ENCODE assay signal across 26 cellular contexts in the genomic region with DNA sequence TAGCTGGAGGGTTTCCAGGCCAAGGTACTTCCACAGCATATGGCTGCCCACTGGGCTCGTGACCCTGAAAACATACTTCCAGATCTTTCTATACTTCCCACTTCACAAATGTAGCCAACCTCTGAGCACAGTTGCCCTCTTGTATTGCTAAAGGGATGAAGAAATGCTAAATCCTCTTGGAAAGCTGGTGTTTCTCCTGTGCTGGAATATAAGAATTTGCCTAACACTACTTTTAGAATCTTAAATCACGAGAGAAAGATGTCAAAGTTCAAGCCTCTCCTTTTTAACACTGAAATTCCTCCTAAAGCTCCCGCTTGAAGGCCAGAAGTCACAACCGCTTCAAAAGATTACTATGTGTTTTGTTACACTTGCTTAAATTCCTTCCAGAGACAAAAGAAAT.
"Had no signal": no experiment of that assay in that cellular context is flagged by ENCODE, and none has a peak within 500 bp of the region (broad histone marks: within the 10 kb centered on the region; RNA-seq: fewer than 3 reads in every experiment).

No MANE protein-coding gene starts in this region.

- ATAC-seq: effector memory CD8-positive, alpha-beta T cell; esophagus mucosa; mucosa of descending colon; stimulated activated naive CD8-positive, alpha-beta T cell treated with anti-CD3 and anti-CD28 coated beads, Interleukin-15, amount 100 ng/mL, for 72 hours had no signal

- H3K4me1 ChIP-seq: colonic mucosa, prostate gland had no signal

- H3K27me3 Mint-ChIP-seq: activated CD4-positive, alpha-beta memory T cell treated with anti-CD3 and anti-CD28 coated beads for 36 hours; central memory CD8-positive, alpha-beta T cell; effector memory CD8-positive, alpha-beta T cell; memory B cell; stimulated activated naive CD8-positive, alpha-beta T cell treated with anti-CD3 and anti-CD28 coated beads, Interleukin-15, amount 100 ng/mL, for 72 hours; type B pancreatic cell had no signal

- H3K9me3 ChIP-seq: adrenal gland, ascending aorta, colonic mucosa, mucosa of descending colon, ovary, prostate gland, suprapubic skin had no signal

- H3K27me3 ChIP-seq: adrenal gland, ascending aorta, brain microvascular endothelial cell, colonic mucosa, dorsolateral prefrontal cortex, ovary, suprapubic skin had no signal

- H3K27ac Mint-ChIP-seq: effector memory CD8-positive, alpha-beta T cell; memory B cell; stimulated activated naive CD8-positive, alpha-beta T cell treated with anti-CD3 and anti-CD28 coated beads, Interleukin-15, amount 100 ng/mL, for 72 hours had no signal

- H3K9me3 Mint-ChIP-seq: activated CD4-positive, alpha-beta memory T cell treated with anti-CD3 and anti-CD28 coated beads for 36 hours; central memory CD8-positive, alpha-beta T cell; effector memory CD8-positive, alpha-beta T cell; memory B cell had no signal

- H3K4me3 ChIP-seq: adrenal gland, ascending aorta, colonic mucosa, dorsolateral prefrontal cortex, mucosa of descending colon, ovary, prostate gland, suprapubic skin had no signal

- H3K4me3 Mint-ChIP-seq: activated CD4-positive, alpha-beta memory T cell treated with anti-CD3 and anti-CD28 coated beads for 36 hours; central memory CD8-positive, alpha-beta T cell; effector memory CD8-positive, alpha-beta T cell; memory B cell; stimulated activated naive CD8-positive, alpha-beta T cell treated with anti-CD3 and anti-CD28 coated beads, Interleukin-15, amount 100 ng/mL, for 72 hours; type B pancreatic cell had no signal

- H3K36me3 ChIP-seq: adrenal gland, ascending aorta, brain microvascular endothelial cell, colonic mucosa, ovary, prostate gland, suprapubic skin had no signal

- DNase-seq: activated CD4-positive, alpha-beta memory T cell treated with anti-CD3 and anti-CD28 coated beads for 36 hours; activated CD4-positive, alpha-beta T cell treated with anti-CD3 and anti-CD28 coated beads for 48 hours; activated effector memory CD4-positive, alpha-beta T cell treated with anti-CD3 and anti-CD28 coated beads, Interleukin-2, amount 50 U/mL, for 16 hours; activated naive CD4-positive, alpha-beta T cell treated with anti-CD3 and anti-CD28 coated beads, Interleukin-2, amount 50 U/mL, for 16 hours; activated T-cell treated with anti-CD3 and anti-CD28 coated beads, Interleukin-2, amount 50 U/mL, for 48 hours; adrenal gland; brain microvascular endothelial cell; colonic mucosa; dorsolateral prefrontal cortex; effector memory CD8-positive, alpha-beta T cell; foreskin melanocyte; hippocampal formation; kidney glomerular epithelial cell; mucosa of descending colon; ovary; stimulated activated CD4-positive, alpha-beta T cell treated with anti-CD3 and anti-CD28 coated beads, Interleukin-12 subunit alpha, Interleukin-12 subunit beta, amount 100 ng/mL, for 4 hours; stimulated activated CD4-positive, alpha-beta T cell treated with anti-CD3 and anti-CD28 coated beads, Interleukin-4, amount 100 ng/mL, for 4 hours; stimulated activated naive CD8-positive, alpha-beta T cell treated with anti-CD3 and anti-CD28 coated beads, Interleukin-15, amount 100 ng/mL, for 72 hours; SW 1271 had no signal

- H3K27ac ChIP-seq: adrenal gland, brain microvascular endothelial cell, colonic mucosa, dorsolateral prefrontal cortex, suprapubic skin had no signal
